ENCODE assay signal across 1 cellular context in the genomic region with DNA sequence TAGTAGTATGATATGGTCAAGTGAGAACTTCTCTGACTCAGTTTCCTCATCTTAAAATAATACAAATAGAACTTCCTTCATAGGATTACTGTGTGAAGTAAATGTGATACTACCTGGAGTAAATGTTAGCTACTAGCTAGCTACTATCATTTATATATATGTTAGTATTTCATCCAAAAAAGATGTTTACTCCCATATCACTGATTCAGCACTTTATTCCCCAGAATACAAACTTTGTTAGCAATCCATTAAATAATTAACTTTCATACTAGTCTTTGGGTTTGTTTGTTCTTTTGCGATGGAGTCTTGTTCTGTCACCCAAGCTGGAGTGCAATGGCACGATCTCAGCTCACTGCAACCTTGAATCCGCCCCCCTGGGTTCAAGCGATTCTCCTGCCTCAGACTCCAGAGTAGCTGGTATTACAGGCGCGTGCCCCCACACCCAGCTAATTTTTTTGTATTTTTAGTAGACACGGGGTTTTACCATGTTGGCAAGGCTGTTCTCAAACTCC.
TF ChIP-seq lines count a peak whose summit lies in the region.

No MANE protein-coding gene starts in this region.

TF ChIP-seq in GM23338, 12 proteins besides CTCF, POLR2A, EP300 and RAD21:
- TF ChIP-seq, protein P1, sequence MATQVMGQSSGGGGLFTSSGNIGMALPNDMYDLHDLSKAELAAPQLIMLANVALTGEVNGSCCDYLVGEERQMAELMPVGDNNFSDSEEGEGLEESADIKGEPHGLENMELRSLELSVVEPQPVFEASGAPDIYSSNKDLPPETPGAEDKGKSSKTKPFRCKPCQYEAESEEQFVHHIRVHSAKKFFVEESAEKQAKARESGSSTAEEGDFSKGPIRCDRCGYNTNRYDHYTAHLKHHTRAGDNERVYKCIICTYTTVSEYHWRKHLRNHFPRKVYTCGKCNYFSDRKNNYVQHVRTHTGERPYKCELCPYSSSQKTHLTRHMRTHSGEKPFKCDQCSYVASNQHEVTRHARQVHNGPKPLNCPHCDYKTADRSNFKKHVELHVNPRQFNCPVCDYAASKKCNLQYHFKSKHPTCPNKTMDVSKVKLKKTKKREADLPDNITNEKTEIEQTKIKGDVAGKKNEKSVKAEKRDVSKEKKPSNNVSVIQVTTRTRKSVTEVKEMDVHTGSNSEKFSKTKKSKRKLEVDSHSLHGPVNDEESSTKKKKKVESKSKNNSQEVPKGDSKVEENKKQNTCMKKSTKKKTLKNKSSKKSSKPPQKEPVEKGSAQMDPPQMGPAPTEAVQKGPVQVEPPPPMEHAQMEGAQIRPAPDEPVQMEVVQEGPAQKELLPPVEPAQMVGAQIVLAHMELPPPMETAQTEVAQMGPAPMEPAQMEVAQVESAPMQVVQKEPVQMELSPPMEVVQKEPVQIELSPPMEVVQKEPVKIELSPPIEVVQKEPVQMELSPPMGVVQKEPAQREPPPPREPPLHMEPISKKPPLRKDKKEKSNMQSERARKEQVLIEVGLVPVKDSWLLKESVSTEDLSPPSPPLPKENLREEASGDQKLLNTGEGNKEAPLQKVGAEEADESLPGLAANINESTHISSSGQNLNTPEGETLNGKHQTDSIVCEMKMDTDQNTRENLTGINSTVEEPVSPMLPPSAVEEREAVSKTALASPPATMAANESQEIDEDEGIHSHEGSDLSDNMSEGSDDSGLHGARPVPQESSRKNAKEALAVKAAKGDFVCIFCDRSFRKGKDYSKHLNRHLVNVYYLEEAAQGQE (IDR thresholded peaks at IDR 0.05; ENCODE audit: unreplicated experiment), result no peak
- TF ChIP-seq EZH2phosphoT487 (IDR thresholded peaks at IDR 0.05; ENCODE audit: unreplicated experiment), result no peak
- TF ChIP-seq JUNB (IDR thresholded peaks at IDR 0.05; ENCODE audit: unreplicated experiment), result no peak
- TF ChIP-seq ZNF331 (CRISPR knock-in tag; IDR thresholded peaks at IDR 0.05; ENCODE audit: low read depth), result no peak
- TF ChIP-seq EZH2 (IDR thresholded peaks at IDR 0.05; ENCODE audit: low read depth, unreplicated experiment), result no peak
- TF ChIP-seq ZNF114 (CRISPR knock-in tag; IDR thresholded peaks at IDR 0.05), result no peak
- TF ChIP-seq, protein P2, sequence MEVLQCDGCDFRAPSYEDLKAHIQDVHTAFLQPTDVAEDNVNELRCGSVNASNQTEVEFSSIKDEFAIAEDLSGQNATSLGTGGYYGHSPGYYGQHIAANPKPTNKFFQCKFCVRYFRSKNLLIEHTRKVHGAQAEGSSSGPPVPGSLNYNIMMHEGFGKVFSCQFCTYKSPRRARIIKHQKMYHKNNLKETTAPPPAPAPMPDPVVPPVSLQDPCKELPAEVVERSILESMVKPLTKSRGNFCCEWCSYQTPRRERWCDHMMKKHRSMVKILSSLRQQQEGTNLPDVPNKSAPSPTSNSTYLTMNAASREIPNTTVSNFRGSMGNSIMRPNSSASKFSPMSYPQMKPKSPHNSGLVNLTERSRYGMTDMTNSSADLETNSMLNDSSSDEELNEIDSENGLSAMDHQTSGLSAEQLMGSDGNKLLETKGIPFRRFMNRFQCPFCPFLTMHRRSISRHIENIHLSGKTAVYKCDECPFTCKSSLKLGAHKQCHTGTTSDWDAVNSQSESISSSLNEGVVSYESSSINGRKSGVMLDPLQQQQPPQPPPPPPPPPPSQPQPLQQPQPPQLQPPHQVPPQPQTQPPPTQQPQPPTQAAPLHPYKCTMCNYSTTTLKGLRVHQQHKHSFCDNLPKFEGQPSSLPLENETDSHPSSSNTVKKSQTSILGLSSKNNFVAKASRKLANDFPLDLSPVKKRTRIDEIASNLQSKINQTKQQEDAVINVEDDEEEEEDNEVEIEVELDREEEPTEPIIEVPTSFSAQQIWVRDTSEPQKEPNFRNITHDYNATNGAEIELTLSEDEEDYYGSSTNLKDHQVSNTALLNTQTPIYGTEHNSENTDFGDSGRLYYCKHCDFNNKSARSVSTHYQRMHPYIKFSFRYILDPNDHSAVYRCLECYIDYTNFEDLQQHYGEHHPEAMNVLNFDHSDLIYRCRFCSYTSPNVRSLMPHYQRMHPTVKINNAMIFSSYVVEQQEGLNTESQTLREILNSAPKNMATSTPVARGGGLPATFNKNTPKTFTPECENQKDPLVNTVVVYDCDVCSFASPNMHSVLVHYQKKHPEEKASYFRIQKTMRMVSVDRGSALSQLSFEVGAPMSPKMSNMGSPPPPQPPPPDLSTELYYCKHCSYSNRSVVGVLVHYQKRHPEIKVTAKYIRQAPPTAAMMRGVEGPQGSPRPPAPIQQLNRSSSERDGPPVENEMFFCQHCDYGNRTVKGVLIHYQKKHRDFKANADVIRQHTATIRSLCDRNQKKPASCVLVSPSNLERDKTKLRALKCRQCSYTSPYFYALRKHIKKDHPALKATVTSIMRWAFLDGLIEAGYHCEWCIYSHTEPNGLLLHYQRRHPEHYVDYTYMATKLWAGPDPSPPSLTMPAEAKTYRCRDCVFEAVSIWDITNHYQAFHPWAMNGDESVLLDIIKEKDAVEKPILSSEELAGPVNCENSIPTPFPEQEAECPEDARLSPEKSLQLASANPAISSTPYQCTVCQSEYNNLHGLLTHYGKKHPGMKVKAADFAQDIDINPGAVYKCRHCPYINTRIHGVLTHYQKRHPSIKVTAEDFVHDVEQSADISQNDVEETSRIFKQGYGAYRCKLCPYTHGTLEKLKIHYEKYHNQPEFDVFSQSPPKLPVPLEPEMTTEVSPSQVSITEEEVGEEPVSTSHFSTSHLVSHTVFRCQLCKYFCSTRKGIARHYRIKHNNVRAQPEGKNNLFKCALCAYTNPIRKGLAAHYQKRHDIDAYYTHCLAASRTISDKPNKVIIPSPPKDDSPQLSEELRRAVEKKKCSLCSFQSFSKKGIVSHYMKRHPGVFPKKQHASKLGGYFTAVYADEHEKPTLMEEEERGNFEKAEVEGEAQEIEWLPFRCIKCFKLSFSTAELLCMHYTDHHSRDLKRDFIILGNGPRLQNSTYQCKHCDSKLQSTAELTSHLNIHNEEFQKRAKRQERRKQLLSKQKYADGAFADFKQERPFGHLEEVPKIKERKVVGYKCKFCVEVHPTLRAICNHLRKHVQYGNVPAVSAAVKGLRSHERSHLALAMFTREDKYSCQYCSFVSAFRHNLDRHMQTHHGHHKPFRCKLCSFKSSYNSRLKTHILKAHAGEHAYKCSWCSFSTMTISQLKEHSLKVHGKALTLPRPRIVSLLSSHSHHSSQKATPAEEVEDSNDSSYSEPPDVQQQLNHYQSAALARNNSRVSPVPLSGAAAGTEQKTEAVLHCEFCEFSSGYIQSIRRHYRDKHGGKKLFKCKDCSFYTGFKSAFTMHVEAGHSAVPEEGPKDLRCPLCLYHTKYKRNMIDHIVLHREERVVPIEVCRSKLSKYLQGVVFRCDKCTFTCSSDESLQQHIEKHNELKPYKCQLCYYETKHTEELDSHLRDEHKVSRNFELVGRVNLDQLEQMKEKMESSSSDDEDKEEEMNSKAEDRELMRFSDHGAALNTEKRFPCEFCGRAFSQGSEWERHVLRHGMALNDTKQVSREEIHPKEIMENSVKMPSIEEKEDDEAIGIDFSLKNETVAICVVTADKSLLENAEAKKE (CRISPR knock-in tag; IDR thresholded peaks at IDR 0.05), result no peak
- TF ChIP-seq POLR2AphosphoS5 (IDR thresholded peaks at IDR 0.05; ENCODE audit: low read depth), result no peak
- no peak for TF ChIP-seq CREB1 (CRISPR knock-in tag; IDR thresholded peaks at IDR 0.05; ENCODE audit: low read depth)
- TF ChIP-seq STAT1 (IDR thresholded peaks at IDR 0.05; ENCODE audit: unreplicated experiment), result no peak
- no peak for TF ChIP-seq NANOG (IDR thresholded peaks at IDR 0.05; ENCODE audit: borderline replicate concordance)
- TF ChIP-seq, protein P3, sequence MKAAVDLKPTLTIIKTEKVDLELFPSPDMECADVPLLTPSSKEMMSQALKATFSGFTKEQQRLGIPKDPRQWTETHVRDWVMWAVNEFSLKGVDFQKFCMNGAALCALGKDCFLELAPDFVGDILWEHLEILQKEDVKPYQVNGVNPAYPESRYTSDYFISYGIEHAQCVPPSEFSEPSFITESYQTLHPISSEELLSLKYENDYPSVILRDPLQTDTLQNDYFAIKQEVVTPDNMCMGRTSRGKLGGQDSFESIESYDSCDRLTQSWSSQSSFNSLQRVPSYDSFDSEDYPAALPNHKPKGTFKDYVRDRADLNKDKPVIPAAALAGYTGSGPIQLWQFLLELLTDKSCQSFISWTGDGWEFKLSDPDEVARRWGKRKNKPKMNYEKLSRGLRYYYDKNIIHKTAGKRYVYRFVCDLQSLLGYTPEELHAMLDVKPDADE (IDR thresholded peaks at IDR 0.05), result no peak
